8 cellular contexts compared by ENCODE assay signal in the genomic region with DNA sequence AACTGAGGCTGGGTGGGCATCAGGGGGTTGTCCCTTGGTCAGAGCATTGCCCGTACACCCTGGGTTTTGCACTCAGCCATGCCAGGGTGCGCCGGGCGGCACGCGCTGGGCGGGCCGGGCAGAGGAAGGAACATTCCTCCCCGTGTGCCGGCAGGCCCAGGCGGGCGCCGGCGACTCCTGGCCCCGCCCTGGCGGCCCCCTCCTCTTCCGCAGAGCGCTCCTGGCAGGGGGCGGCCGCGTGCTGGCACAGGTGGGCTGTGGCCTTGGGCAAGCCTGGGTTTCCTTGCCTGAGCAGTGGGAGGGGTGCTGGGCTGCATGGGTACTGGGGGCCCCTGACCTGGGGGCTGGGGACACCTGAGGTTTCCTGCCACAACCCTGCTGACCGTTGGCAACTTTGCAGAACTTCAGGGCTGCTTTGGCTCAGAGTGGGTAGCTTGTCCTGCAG.
DNase-seq lines count a peak whose midpoint lies in the region; ATAC-seq lines count a peak whose summit lies in the region.

No MANE protein-coding gene starts in this region.

- peak overlapping the region; percentile 92 for H3K4me3 Mint-ChIP-seq in T-helper 1 cell treated with Interleukin-12 subunit alpha and Interleukin-12 subunit beta and Interleukin-4 antibody, amounts not matched to agents 30 μg/mL and 1 μg/mL, for 36 hours
- peak overlapping the region; percentile 94 to 99 for H3K4me3 Mint-ChIP-seq in stimulated activated naive CD8-positive, alpha-beta T cell treated with anti-CD3 and anti-CD28 coated beads, Interleukin-15, amount 100 ng/mL, for 72 hours

- peaks cover 14% of the 10 kb centered on the region for H3K4me1 ChIP-seq in iPS-15b (ENCODE audit: control insufficient read depth, insufficient read depth, low read length)

- H3K27ac Mint-ChIP-seq in T-helper 1 cell treated with Interleukin-12 subunit alpha and Interleukin-12 subunit beta and Interleukin-4 antibody, amounts not matched to agents 30 μg/mL and 1 μg/mL, for 36 hours: peak overlapping the region; percentile 71
- no peak overlapping the region for H3K27ac Mint-ChIP-seq in stimulated activated naive CD8-positive, alpha-beta T cell treated with anti-CD3 and anti-CD28 coated beads, Interleukin-15, amount 100 ng/mL, for 72 hours

- H3K27me3 ChIP-seq in iPS-15b (ENCODE audit: control insufficient read depth, insufficient read depth, low read length): peaks cover 7% of the 10 kb centered on the region

- peak overlapping the region; percentile 28 for H3K4me3 ChIP-seq in iPS-15b (ENCODE audit: low read depth, low read length)

- no peak overlapping the region for H3K9ac ChIP-seq in iPS-15b (ENCODE audit: low read depth, low read length)

- peaks cover 37% of the 10 kb centered on the region for H3K4me1 Mint-ChIP-seq in T-helper 1 cell treated with Interleukin-12 subunit alpha and Interleukin-12 subunit beta and Interleukin-4 antibody, amounts not matched to agents 30 μg/mL and 1 μg/mL, for 36 hours (ENCODE audit: low read depth)
- H3K4me1 Mint-ChIP-seq in stimulated activated naive CD8-positive, alpha-beta T cell treated with anti-CD3 and anti-CD28 coated beads, Interleukin-15, amount 100 ng/mL, for 72 hours: peaks cover 71% of the 10 kb centered on the region

- peaks cover 31% of the 10 kb centered on the region for H3K36me3 Mint-ChIP-seq in T-helper 1 cell treated with Interleukin-12 subunit alpha and Interleukin-12 subunit beta and Interleukin-4 antibody, amounts not matched to agents 30 μg/mL and 1 μg/mL, for 36 hours (ENCODE audit: low read depth)

- DNase-seq in T-helper 1 cell (no peak), SW480 (ENCODE audit: low spot score) (peak; percentile 80), HCEC 1CT (no peak)
- DNase-seq in stimulated activated naive CD8-positive, alpha-beta T cell treated with anti-CD3 and anti-CD28 coated beads, Interleukin-15, amount 100 ng/mL, for 72 hours: no peak

- no peaks in the 10 kb centered on the region for H3K9me3 ChIP-seq in iPS-15b (ENCODE audit: control insufficient read depth, insufficient read depth, low read length)

- no peaks in the 10 kb centered on the region for H3K9me3 Mint-ChIP-seq in T-helper 1 cell treated with Interleukin-12 subunit alpha and Interleukin-12 subunit beta and Interleukin-4 antibody, amounts not matched to agents 30 μg/mL and 1 μg/mL, for 36 hours
- H3K9me3 Mint-ChIP-seq in stimulated activated naive CD8-positive, alpha-beta T cell treated with anti-CD3 and anti-CD28 coated beads, Interleukin-15, amount 100 ng/mL, for 72 hours: no peaks in the 10 kb centered on the region

- no peak for ATAC-seq in stimulated activated naive CD8-positive, alpha-beta T cell treated with anti-CD3 and anti-CD28 coated beads, Interleukin-15, amount 100 ng/mL, for 72 hours
- ATAC-seq in HG03175 (IDR thresholded peaks at IDR 0.05; ENCODE audit: unreplicated experiment) (no peak), HG03159 (IDR thresholded peaks at IDR 0.05; ENCODE audit: unreplicated experiment) (no peak)

- no peaks in the 10 kb centered on the region for H3K27me3 Mint-ChIP-seq in T-helper 1 cell treated with Interleukin-12 subunit alpha and Interleukin-12 subunit beta and Interleukin-4 antibody, amounts not matched to agents 30 μg/mL and 1 μg/mL, for 36 hours (ENCODE audit: low read depth)
- no peaks in the 10 kb centered on the region for H3K27me3 Mint-ChIP-seq in stimulated activated naive CD8-positive, alpha-beta T cell treated with anti-CD3 and anti-CD28 coated beads, Interleukin-15, amount 100 ng/mL, for 72 hours

- peaks cover 29% of the 10 kb centered on the region for H3K36me3 ChIP-seq in iPS-15b (ENCODE audit: control insufficient read depth, insufficient read depth, low read length)
